Comparison of ENCODE assay signal across 21 cellular contexts in the genomic region with DNA sequence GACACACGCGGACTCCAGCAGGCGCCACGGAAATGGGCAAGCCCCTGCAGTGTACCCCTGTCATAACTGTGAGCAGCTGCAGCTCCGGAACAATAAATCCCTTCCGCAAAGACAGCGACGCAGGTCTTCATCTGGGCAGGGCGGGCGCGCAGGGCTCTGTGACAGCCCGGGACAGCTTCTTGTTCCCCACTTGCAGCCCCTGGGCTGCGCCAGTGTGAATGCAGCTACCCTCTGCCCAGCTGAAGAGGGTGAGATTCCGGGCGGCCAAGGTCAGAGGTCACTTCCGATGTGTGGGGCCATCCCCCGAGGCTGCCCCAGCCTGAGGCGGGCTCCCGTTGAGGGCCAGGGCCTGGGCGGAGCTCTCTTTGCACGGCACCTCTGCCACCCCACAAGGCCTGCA.
"Had no signal": no experiment of that assay in that cellular context is flagged by ENCODE, and none has a peak within 500 bp of the region (broad histone marks: within the 10 kb centered on the region; RNA-seq: fewer than 3 reads in every experiment).

No MANE protein-coding gene starts in this region.

- H3K4me1 Mint-ChIP-seq: memory B cell had no signal

- H3K27ac Mint-ChIP-seq: memory B cell; nephron; stimulated activated effector memory CD8-positive, alpha-beta T cell treated with anti-CD3 and anti-CD28 coated beads, Interleukin-12 subunit alpha, Interleukin-12 subunit beta, amount 100 ng/mL, for 72 hours; stimulated activated naive CD8-positive, alpha-beta T cell treated with anti-CD3 and anti-CD28 coated beads, Interleukin-15, Interleukin-2, amounts not matched to agents 100 ng/mL and 50 ng/mL, for 24 hours had no signal

- H3K27me3 Mint-ChIP-seq: memory B cell; naive B cell; stimulated activated naive CD8-positive, alpha-beta T cell treated with anti-CD3 and anti-CD28 coated beads, Interleukin-15, Interleukin-2, amounts not matched to agents 100 ng/mL and 50 ng/mL, for 24 hours had no signal

- DNase-seq: cerebellar nuclear complex; colonic mucosa; effector CD8-positive, alpha-beta T cell; foreskin fibroblast; head of caudate nucleus; kidney; left cardiac atrium; left ventricle myocardium inferior; lower lobe of right lung; midbrain; naive B cell; stimulated activated CD4-positive, alpha-beta T cell treated with anti-CD3 and anti-CD28 coated beads, Interleukin-2, amount 100 ng/mL, for 48 hours had no signal

- H3K27me3 ChIP-seq: hepatocyte, neutrophil, right atrium auricular region, tibial nerve had no signal

- H2AFZ ChIP-seq: hepatocyte had no signal

- H3K4me3 ChIP-seq: colonic mucosa, hepatocyte, left ventricle myocardium inferior, lower lobe of right lung, right atrium auricular region, smooth muscle cell, tibial nerve had no signal

- H3K27ac ChIP-seq: colonic mucosa, hepatocyte, left ventricle myocardium inferior, lower lobe of right lung, neutrophil, right atrium auricular region had no signal

- H3K4me1 ChIP-seq: colonic mucosa had no signal

- H3K9me3 Mint-ChIP-seq: memory B cell; nephron; stimulated activated effector memory CD8-positive, alpha-beta T cell treated with anti-CD3 and anti-CD28 coated beads, Interleukin-12 subunit alpha, Interleukin-12 subunit beta, amount 100 ng/mL, for 72 hours; stimulated activated naive CD8-positive, alpha-beta T cell treated with anti-CD3 and anti-CD28 coated beads, Interleukin-15, Interleukin-2, amounts not matched to agents 100 ng/mL and 50 ng/mL, for 24 hours had no signal

- H3K9me3 ChIP-seq: colonic mucosa, left ventricle myocardium inferior, lower lobe of right lung, neutrophil, right atrium auricular region had no signal

- H3K4me3 Mint-ChIP-seq: memory B cell; nephron; stimulated activated effector memory CD8-positive, alpha-beta T cell treated with anti-CD3 and anti-CD28 coated beads, Interleukin-12 subunit alpha, Interleukin-12 subunit beta, amount 100 ng/mL, for 72 hours; stimulated activated naive CD8-positive, alpha-beta T cell treated with anti-CD3 and anti-CD28 coated beads, Interleukin-15, Interleukin-2, amounts not matched to agents 100 ng/mL and 50 ng/mL, for 24 hours had no signal

- H3K36me3 Mint-ChIP-seq: naive B cell had no signal

- H3K36me3 ChIP-seq: colonic mucosa, left ventricle myocardium inferior, lower lobe of right lung, right atrium auricular region had no signal

- H3K4me2 ChIP-seq: hepatocyte, smooth muscle cell had no signal

- H3K79me2 ChIP-seq: hepatocyte had no signal
